ENCODE assay signal across 8 cellular contexts in genomic region chr12:105279460-105280056, GRCh38. TPM values are rescaled to one million over a fixed set of nuclear protein-coding genes. Genes with fewer than 3 reads are reported as not detected.
DNase-seq lines count a peak whose midpoint lies in the region; ATAC-seq and TF ChIP-seq lines count a peak whose summit lies in the region.

No MANE protein-coding gene starts in this region.

- no peaks in the 10 kb centered on the region for H3K36me3 ChIP-seq in upper lobe of right lung

- H3K27ac ChIP-seq in HL-60 (replicated peaks) (no peak overlapping the region), upper lobe of right lung (no peak overlapping the region)

- peak; percentile 18 for DNase-seq in Daoy (ENCODE audit: low read depth)
- DNase-seq in HL-60 (ENCODE audit: low read depth in 1 of 2, low spot score in 1 of 2), result peak in 1 of 2 experiments; percentile 20
- peak; percentile 50 for DNase-seq in activated CD4-positive, alpha-beta T cell treated with anti-CD3 and anti-CD28 coated beads for 48 hours
- DNase-seq in effector memory CD8-positive, alpha-beta T cell, result peak; percentile 38 to 52 (median 40)
- DNase-seq in upper lobe of right lung, result no peak
- DNase-seq in posterior vena cava (ENCODE audit: low spot score), result no peak
- no peak for DNase-seq in HK-2 (ENCODE audit: unreplicated experiment)

- peaks cover 0 to 14% of the 10 kb centered on the region in 2 donors for H3K27me3 Mint-ChIP-seq in effector memory CD8-positive, alpha-beta T cell
- H3K27me3 Mint-ChIP-seq in nephron (ENCODE audit: low read depth), result peaks cover 3% of the 10 kb centered on the region

- TF ChIP-seq CTCF in HL-60 (IDR thresholded peaks at IDR 0.05; ENCODE audit: insufficient read depth, low read length) (peak; percentile 60), nephron (IDR thresholded peaks at IDR 0.05; ENCODE audit: unreplicated experiment in 3 of 3) (peak; percentile 31 to 51 (median 42)), upper lobe of right lung (IDR thresholded peaks at IDR 0.05) (peak; percentile 59)

- no peaks in the 10 kb centered on the region for H3K4me1 ChIP-seq in upper lobe of right lung

- H3K4me3 ChIP-seq in HL-60 (replicated peaks; ENCODE audit: insufficient read depth, low read length) (no peak overlapping the region), upper lobe of right lung (no peak overlapping the region)

- ATAC-seq in effector memory CD8-positive, alpha-beta T cell (replicated peaks), result peak; percentile 69
- peak; percentile 68 for ATAC-seq in upper lobe of right lung

- H3K9me3 ChIP-seq in upper lobe of right lung, result no peaks in the 10 kb centered on the region

- H3K9me3 Mint-ChIP-seq in effector memory CD8-positive, alpha-beta T cell, result no peaks in the 10 kb centered on the region
- peaks cover 2% of the 10 kb centered on the region for H3K9me3 Mint-ChIP-seq in nephron

- no peaks in the 10 kb centered on the region for H3K27me3 ChIP-seq in HL-60 (ENCODE audit: insufficient read depth, poor library complexity, severe bottlenecking)
- peaks cover 4% of the 10 kb centered on the region for H3K27me3 ChIP-seq in upper lobe of right lung

- peaks cover 1 to 5% of the 10 kb centered on the region in 2 donors for H3K4me1 Mint-ChIP-seq in effector memory CD8-positive, alpha-beta T cell (ENCODE audit: low read depth in 2 of 2)
- no peaks in the 10 kb centered on the region for H3K4me1 Mint-ChIP-seq in nephron

- H3K36me3 Mint-ChIP-seq in effector memory CD8-positive, alpha-beta T cell (ENCODE audit: insufficient read depth), result no peaks in the 10 kb centered on the region
- H3K36me3 Mint-ChIP-seq in nephron (ENCODE audit: low read depth), result no peaks in the 10 kb centered on the region

- no peak overlapping the region for H3K27ac Mint-ChIP-seq in effector memory CD8-positive, alpha-beta T cell
- no peak overlapping the region for H3K27ac Mint-ChIP-seq in nephron

- intact Hi-C loops in upper lobe of right lung (cut with DNase I), result loop anchor here (10.0 kb wide), 1 partner anchor 105 kb away; no protein-coding TSS in a partner anchor
- intact Hi-C loops in posterior vena cava (cut with DNase I), result no loop called here

- H3K4me3 Mint-ChIP-seq in effector memory CD8-positive, alpha-beta T cell, result no peak overlapping the region
- H3K4me3 Mint-ChIP-seq in nephron, result no peak overlapping the region

RNA-seq across cellular contexts. Expression of gene APPL2, which starts 43.6 kb away (rescaled TPM):
- 29.0 and 55.6 TPM in 2 replicates for total RNA-seq in Daoy (2014; rRNA removed; shearing (Covaris generic))
- 30.9 TPM for total RNA-seq in upper lobe of right lung
- total RNA-seq in posterior vena cava, result 10 to 100 TPM; 40.3 to 41.2 TPM

RNA-seq across cellular contexts. Expression of gene C12orf75, which starts 50.9 kb away (rescaled TPM):
- total RNA-seq in Daoy (2014; rRNA removed; shearing (Covaris generic)), result 89.1 and 103 TPM in 2 replicates
- total RNA-seq in upper lobe of right lung (5.9 TPM), posterior vena cava (100 to 1,000 TPM; 120 to 138 TPM)

Comparison
In these comparisons a context has a peak if more than half of its experiments do, and no peak if none do; other contexts are left out.
1. DNase-seq: peak in Daoy (single experiment), activated CD4-positive, alpha-beta T cell treated with anti-CD3 and anti-CD28 coated beads for 48 hours (single experiment) and effector memory CD8-positive, alpha-beta T cell (3 of 3); none in upper lobe of right lung (single experiment), posterior vena cava (single experiment) and HK-2 (single experiment).
2. RNA of gene C12orf75, which starts 50.9 kb away (total RNA-seq): 120 to 138 TPM in posterior vena cava and 89.1 to 103 TPM in Daoy; 5.9 TPM in upper lobe of right lung (single experiment); every median in the first group is over 10 times any median in the second.
3. Peak in every context shown above with its lines, with median percentiles within 50 percentile points of each other: CTCF ChIP-seq.